7 cellular contexts compared by ENCODE assay signal in the genomic region with DNA sequence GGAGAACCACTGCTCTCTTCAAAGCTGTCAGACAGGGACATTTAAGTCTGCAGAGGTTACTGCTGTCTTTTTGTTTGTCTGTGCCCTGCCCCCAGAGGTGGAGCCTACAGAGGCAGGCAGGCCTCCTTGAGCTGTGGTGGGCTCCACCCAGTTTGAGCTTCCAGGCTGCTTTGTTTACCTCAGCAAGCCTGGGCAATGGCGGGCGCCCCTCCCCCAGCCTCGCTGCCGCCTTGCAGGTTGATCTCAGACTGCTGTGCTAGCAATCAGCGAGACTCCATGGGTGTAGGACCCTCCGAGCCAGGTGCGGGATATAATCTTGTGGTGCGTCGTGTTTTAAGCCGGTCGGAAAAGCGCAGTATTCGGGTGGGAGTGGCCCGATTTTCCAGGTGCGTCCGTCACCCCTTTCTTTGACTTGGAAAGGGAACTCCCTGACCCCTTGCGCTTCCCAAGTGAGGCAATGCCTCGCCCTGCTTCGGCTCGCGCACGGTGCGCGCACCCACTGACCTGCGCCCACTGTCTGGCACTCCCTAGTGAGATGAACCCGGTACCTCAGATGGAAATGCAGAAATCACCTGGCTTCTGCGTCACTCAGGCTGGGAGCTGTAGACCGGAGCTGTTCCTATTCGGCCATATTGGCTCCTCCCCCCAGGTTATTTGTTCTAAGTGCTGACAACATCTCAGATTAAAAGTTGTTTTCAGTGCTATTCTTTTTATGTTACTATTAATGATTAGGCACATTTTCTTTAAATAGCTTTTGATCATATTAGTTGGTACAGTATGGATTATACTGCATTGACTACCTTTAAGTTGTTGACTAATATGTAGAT.
A peak's percentile ranks its signal among the peaks of the same experiment; 100 is the strongest.
DNase-seq lines count a peak whose midpoint lies in the region; FAIRE-seq and TF ChIP-seq lines count a peak whose summit lies in the region.
"Not testable (repeated sequence)": the region's sequence is repeated elsewhere in the genome, so short reads cannot be mapped to it uniquely, and the experiment has no call there.

No MANE protein-coding gene starts in this region.

- H3K27ac Mint-ChIP-seq in astrocyte (ENCODE audit: unreplicated experiment) (peak overlapping the region; percentile 69), glutamatergic neuron (ENCODE audit: unreplicated experiment) (peak overlapping the region; percentile 99), neural progenitor cell (peak overlapping the region; percentile 99)

- not testable (repeated sequence) for TF ChIP-seq CTCF in astrocyte (IDR thresholded peaks at IDR 0.05; ENCODE audit: insufficient read depth, low read depth, low read length); glutamatergic neuron (IDR thresholded peaks at IDR 0.05; ENCODE audit: partially characterized antibody, unreplicated experiment); neural progenitor cell (IDR thresholded peaks at IDR 0.05)

- not testable (repeated sequence) for H3K27ac ChIP-seq in astrocyte (ENCODE audit: low read depth, low read length)
- H3K27ac ChIP-seq in neural progenitor cell = peak overlapping the region; percentile 48

- not testable (repeated sequence) for H3K9me3 Mint-ChIP-seq in astrocyte (ENCODE audit: unreplicated experiment); glutamatergic neuron (ENCODE audit: unreplicated experiment); neural progenitor cell

- H4K20me1 ChIP-seq in astrocyte (ENCODE audit: insufficient read depth, low read length); neural progenitor cell (ENCODE audit: low read depth): not testable (repeated sequence)

- H3K4me1 Mint-ChIP-seq in astrocyte (ENCODE audit: low read depth, unreplicated experiment) (peaks cover 13% of the 10 kb centered on the region), neural progenitor cell (peaks cover 21% of the 10 kb centered on the region)
- H3K4me1 Mint-ChIP-seq in glutamatergic neuron (ENCODE audit: low read depth, unreplicated experiment) = not testable (repeated sequence)

- H3K36me3 ChIP-seq in H7 (replicated peaks; ENCODE audit: control insufficient read depth, insufficient read depth, low read length); astrocyte (ENCODE audit: insufficient read depth, low read length); neural progenitor cell: not testable (repeated sequence)

- not testable (repeated sequence) for H3K9ac ChIP-seq in astrocyte (ENCODE audit: low read length)
- peak overlapping the region; percentile 52 for H3K9ac ChIP-seq in neural progenitor cell

- H3K27me3 ChIP-seq in H7 (ENCODE audit: control insufficient read depth, insufficient read depth, low read length); astrocyte (ENCODE audit: insufficient read depth, low read length); neural progenitor cell: not testable (repeated sequence)

- not testable (repeated sequence) for H3K36me3 Mint-ChIP-seq in astrocyte (ENCODE audit: low read depth, unreplicated experiment); glutamatergic neuron (ENCODE audit: unreplicated experiment); neural progenitor cell

- not testable (repeated sequence) for DNase-seq in H7; astrocyte (ENCODE audit: low read depth)
- DNase-seq in NCI-H146 treated with DMSO at 0.1 percent for 48 hours (lab: John Stamatoyannopoulos, UW; ENCODE audit: unreplicated experiment) (peak; percentile 20), NCI-H748 (lab: John Stamatoyannopoulos, UW; ENCODE audit: unreplicated experiment) (peak; percentile 73), glutamatergic neuron (peak; percentile 21), neural progenitor cell (ENCODE audit: low spot score) (peak; percentile 46)

- not testable (repeated sequence) for H3K9me3 ChIP-seq in astrocyte (ENCODE audit: insufficient read depth, low read depth, low read length); iPS-18c (ENCODE audit: control insufficient read depth, insufficient read depth, low read length); neural progenitor cell (ENCODE audit: low read depth)

- H3K4me2 ChIP-seq in astrocyte (ENCODE audit: low read length) = not testable (repeated sequence)
- peak overlapping the region; percentile 77 for H3K4me2 ChIP-seq in neural progenitor cell

- H3F3A ChIP-seq in neural progenitor cell (ENCODE audit: low read depth) = peaks cover 12% of the 10 kb centered on the region

- not testable (repeated sequence) for FAIRE-seq in astrocyte (lab: Jason Lieb, UNC)

- H3K4me3 ChIP-seq in H7 (ENCODE audit: insufficient read depth, low read depth, low read length) (peak overlapping the region; percentile 35), iPS-18c (ENCODE audit: insufficient read depth, low read depth, low read length) (peak overlapping the region; percentile 39; the same call in 1 of the 2 replicates), neural progenitor cell (peak overlapping the region; percentile 50)
- not testable (repeated sequence) for H3K4me3 ChIP-seq in astrocyte (ENCODE audit: insufficient read depth, low read depth, low read length)

- H2AFZ ChIP-seq in astrocyte (ENCODE audit: low read depth, low read length); neural progenitor cell (replicated peaks): not testable (repeated sequence)

- not testable (repeated sequence) for H3K4me1 ChIP-seq in astrocyte (ENCODE audit: insufficient read depth, low read length)
- peaks cover 34% of the 10 kb centered on the region for H3K4me1 ChIP-seq in neural progenitor cell

- H3K4me3 Mint-ChIP-seq in astrocyte (ENCODE audit: unreplicated experiment) (peak overlapping the region; percentile 85), glutamatergic neuron (ENCODE audit: unreplicated experiment) (peak overlapping the region; percentile 94), neural progenitor cell (peak overlapping the region; percentile 93)

- H3K27me3 Mint-ChIP-seq in astrocyte (ENCODE audit: low read depth, unreplicated experiment); glutamatergic neuron (ENCODE audit: unreplicated experiment); neural progenitor cell (ENCODE audit: insufficient read depth, low read depth): not testable (repeated sequence)

- H3K79me2 ChIP-seq in astrocyte (ENCODE audit: insufficient read depth, low read length) = not testable (repeated sequence)
- H3K79me2 ChIP-seq in neural progenitor cell (ENCODE audit: low read depth) = peaks cover 37% of the 10 kb centered on the region
